8 cellular contexts compared by ENCODE assay signal in the genomic region with DNA sequence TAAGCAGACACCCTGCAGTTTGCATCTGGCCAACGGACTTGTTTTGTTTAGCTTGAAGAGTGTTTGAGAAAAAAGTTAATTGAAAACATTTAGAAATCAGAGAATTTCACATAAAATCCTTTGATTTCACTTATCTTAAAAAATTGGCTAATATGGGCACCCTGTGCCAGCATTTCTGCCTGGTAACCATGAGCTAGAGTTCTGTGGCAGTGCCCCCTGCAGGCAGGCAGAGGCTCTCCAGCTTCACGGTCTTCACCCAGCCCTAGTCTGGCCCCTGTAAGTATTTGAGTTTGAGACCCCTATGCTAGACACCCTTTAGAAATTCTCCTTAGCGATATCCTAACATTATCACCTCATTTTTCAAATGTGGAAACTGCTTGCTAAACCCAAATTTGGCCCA. TPM values are rescaled to one million over a fixed set of nuclear protein-coding genes. Genes with fewer than 3 reads are reported as not detected.
A peak's percentile ranks its signal among the peaks of the same experiment; 100 is the strongest.
DNase-seq lines count a peak whose midpoint lies in the region; ATAC-seq and TF ChIP-seq lines count a peak whose summit lies in the region.

No MANE protein-coding gene starts in this region.

- 91% methylated on average over 3 of the region's 3 CpGs for WGBS in esophagus muscularis mucosa

- H2AFZ ChIP-seq in OCI-LY1 (ENCODE audit: low read length): no peak overlapping the region

- H3K27ac ChIP-seq in OCI-LY1 (ENCODE audit: low read depth, low read length, poor library complexity, severe bottlenecking) (no peak overlapping the region), esophagus muscularis mucosa (replicated peaks in 1 of 4) (no peak overlapping the region)

- TF ChIP-seq EP300 in esophagus muscularis mucosa (IDR thresholded peaks at IDR 0.05): no peak

- no peaks in the 10 kb centered on the region for H3K36me3 Mint-ChIP-seq in activated CD4-positive, alpha-beta T cell treated with anti-CD3 and anti-CD28 coated beads, Interleukin-2, amount 10 ng/mL, durations not matched to agents 24 days and 14 days (ENCODE audit: low read depth)

- H3F3A ChIP-seq in OCI-LY1 (ENCODE audit: insufficient read depth, low read length): no peaks in the 10 kb centered on the region

- intact Hi-C loops in activated CD4-positive, alpha-beta T cell treated with anti-CD3 and anti-CD28 coated beads, Interleukin-2, amount 10 ng/mL, durations not matched to agents 24 days and 14 days (cut with micrococcal nuclease): no loop called here
- intact Hi-C loops in esophagus muscularis mucosa (cut with DNase I): no loop called here

- H3K9ac ChIP-seq in OCI-LY1 (ENCODE audit: low read length): no peak overlapping the region

- TF ChIP-seq POLR2A in esophagus muscularis mucosa (IDR thresholded peaks at IDR 0.05; ENCODE audit: low read depth): no peak

- no peaks in the 10 kb centered on the region for H3K4me1 Mint-ChIP-seq in activated CD4-positive, alpha-beta T cell treated with anti-CD3 and anti-CD28 coated beads, Interleukin-2, amount 10 ng/mL, durations not matched to agents 24 days and 14 days

- H3K4me2 ChIP-seq in OCI-LY1 (ENCODE audit: low read length): no peak overlapping the region

- no peaks in the 10 kb centered on the region for H3K79me2 ChIP-seq in OCI-LY1 (ENCODE audit: insufficient read depth, low read length)

- H3K4me3 ChIP-seq in OCI-LY1 (ENCODE audit: low read depth, low read length, poor library complexity, severe bottlenecking) (no peak overlapping the region), esophagus muscularis mucosa (no peak overlapping the region)

- peaks cover 4% of the 10 kb centered on the region for H3K9me3 Mint-ChIP-seq in activated CD4-positive, alpha-beta T cell treated with anti-CD3 and anti-CD28 coated beads, Interleukin-2, amount 10 ng/mL, durations not matched to agents 24 days and 14 days

- no peak overlapping the region for H3K4me3 Mint-ChIP-seq in activated CD4-positive, alpha-beta T cell treated with anti-CD3 and anti-CD28 coated beads, Interleukin-2, amount 10 ng/mL, durations not matched to agents 24 days and 14 days

- H3K27me3 ChIP-seq in OCI-LY1 (ENCODE audit: insufficient read depth, low read length): no peaks in the 10 kb centered on the region
- no peaks in the 10 kb centered on the region for H3K27me3 ChIP-seq in esophagus muscularis mucosa

- no peak for ATAC-seq in GM19455 (IDR thresholded peaks at IDR 0.05; ENCODE audit: unreplicated experiment)

- H3K27me3 Mint-ChIP-seq in activated CD4-positive, alpha-beta T cell treated with anti-CD3 and anti-CD28 coated beads, Interleukin-2, amount 10 ng/mL, durations not matched to agents 24 days and 14 days: peaks cover 3% of the 10 kb centered on the region

- no peaks in the 10 kb centered on the region for H3K4me1 ChIP-seq in OCI-LY1 (ENCODE audit: insufficient read depth, low read length, severe bottlenecking)
- H3K4me1 ChIP-seq in esophagus muscularis mucosa: peaks cover 0 to 5% (median 0%) of the 10 kb centered on the region in 4 donors

- H4K20me1 ChIP-seq in OCI-LY1 (ENCODE audit: insufficient read depth, low read length): no peaks in the 10 kb centered on the region

- no peaks in the 10 kb centered on the region for H3K9me2 ChIP-seq in OCI-LY1 (ENCODE audit: low read depth, low read length)

- TF ChIP-seq CTCF in OCI-LY1 (IDR thresholded peaks at IDR 0.05; ENCODE audit: low read length) (peak; percentile 62), esophagus muscularis mucosa (IDR thresholded peaks at IDR 0.05) (peak; percentile 41 to 65 (median 46))

- peak; percentile 12 to 19 for DNase-seq in activated CD4-positive, alpha-beta T cell treated with anti-CD3 and anti-CD28 coated beads for 4 hours
- no peak for DNase-seq in activated CD4-positive, alpha-beta T cell treated with anti-CD3 and anti-CD28 coated beads, Interleukin-2, amount 10 ng/mL, durations not matched to agents 24 days and 14 days
- DNase-seq in esophagus muscularis mucosa (ENCODE audit: extremely low spot score) (peak; percentile 26), mucosa of gallbladder (ENCODE audit: low spot score) (no peak), retina (no peak)
- DNase-seq in stimulated activated CD4-positive, alpha-beta T cell treated with anti-CD3 and anti-CD28 coated beads, Interleukin-15, amount 100 ng/mL, for 24 hours: peak; percentile 54

- no peak overlapping the region for H3K27ac Mint-ChIP-seq in activated CD4-positive, alpha-beta T cell treated with anti-CD3 and anti-CD28 coated beads, Interleukin-2, amount 10 ng/mL, durations not matched to agents 24 days and 14 days

- H3K9me3 ChIP-seq in OCI-LY1 (ENCODE audit: low read length) (peaks cover 22% of the 10 kb centered on the region; the same call in 1 of the 2 replicates), esophagus muscularis mucosa (no peaks in the 10 kb centered on the region)

- H3K36me3 ChIP-seq in OCI-LY1 (ENCODE audit: insufficient read depth, low read length) (no peaks in the 10 kb centered on the region; the same call in 1 of the 2 replicates), esophagus muscularis mucosa (no peaks in the 10 kb centered on the region)

RNA-seq across cellular contexts. Expression of a gene that starts 18.8 kb away (rescaled TPM):
- 16.7 and 18.0 TPM in 2 replicates for total RNA-seq in activated CD4-positive, alpha-beta T cell treated with anti-CD3 and anti-CD28 coated beads, Interleukin-2, amount 10 ng/mL, durations not matched to agents 24 days and 14 days
- total RNA-seq in esophagus muscularis mucosa (1 to 10 TPM; 5.3 to 9.5 (median 6.8) TPM), mucosa of gallbladder (18.9 TPM)

Comparison
In these comparisons a context has a peak if more than half of its experiments do, and no peak if none do; other contexts are left out.
1. DNase-seq: peak in activated CD4-positive, alpha-beta T cell treated with anti-CD3 and anti-CD28 coated beads for 4 hours (2 of 2), esophagus muscularis mucosa (single experiment) and stimulated activated CD4-positive, alpha-beta T cell treated with anti-CD3 and anti-CD28 coated beads, Interleukin-15, amount 100 ng/mL, for 24 hours (single experiment); none in activated CD4-positive, alpha-beta T cell treated with anti-CD3 and anti-CD28 coated beads, Interleukin-2, amount 10 ng/mL, durations not matched to agents 24 days and 14 days (single experiment), mucosa of gallbladder (single experiment) and retina (single experiment).